In the genomic region with DNA sequence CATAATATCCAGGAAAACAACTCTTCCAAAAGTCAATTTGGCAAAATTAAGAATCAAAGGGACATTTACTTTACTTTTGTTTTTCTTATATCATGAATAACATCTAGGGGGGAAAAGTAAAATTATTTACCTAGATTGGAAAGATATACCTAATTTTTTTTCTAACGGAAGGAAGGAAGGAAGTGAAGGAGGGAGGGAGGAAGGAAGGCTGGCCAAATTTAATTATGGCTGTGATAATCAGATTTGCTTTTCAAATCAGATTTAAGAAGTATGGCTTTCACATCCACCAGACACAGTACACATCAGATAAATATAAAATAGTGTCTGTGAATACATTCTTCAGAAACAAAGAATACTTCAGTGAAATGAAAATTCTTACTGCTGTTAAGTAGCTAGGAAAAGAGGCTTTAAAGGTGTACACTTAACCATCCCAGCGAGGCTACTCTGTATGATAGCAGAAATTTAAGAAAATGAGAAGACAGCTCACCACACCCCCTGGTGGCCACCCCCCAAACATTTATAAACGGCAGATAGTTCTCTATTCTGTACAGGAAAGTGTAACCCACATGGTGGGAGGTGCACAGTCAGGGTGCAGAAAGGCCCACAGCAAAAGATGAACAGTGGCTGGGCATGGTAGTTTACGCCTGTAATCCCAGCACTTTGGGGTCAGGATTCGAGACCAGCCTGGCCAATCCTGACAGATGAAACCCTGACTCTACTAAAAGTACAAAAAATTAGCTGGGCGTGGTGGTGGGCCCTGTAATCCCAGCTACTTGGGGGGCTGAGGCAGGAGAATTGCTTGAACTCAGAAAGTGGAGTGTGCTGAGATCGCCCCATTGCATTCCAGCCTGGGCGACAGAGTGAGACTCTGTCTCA, we compare ENCODE assay signal across 8 cellular contexts.
DNase-seq lines count a peak whose midpoint lies in the region; ATAC-seq and TF ChIP-seq lines count a peak whose summit lies in the region.

No MANE protein-coding gene starts in this region.

- H3F3A ChIP-seq in DOHH2 (ENCODE audit: control insufficient read depth, insufficient read depth), result no peaks in the 10 kb centered on the region
- no peaks in the 10 kb centered on the region for H3F3A ChIP-seq in PC-9 (ENCODE audit: insufficient read depth, low read depth)

- no peak overlapping the region for H3K4me3 Mint-ChIP-seq in nephron progenitor cell

- H3K9me2 ChIP-seq in DOHH2 (replicated peaks; ENCODE audit: control insufficient read depth, low read length), result no peaks in the 10 kb centered on the region
- H3K9me2 ChIP-seq in PC-9 (ENCODE audit: insufficient read depth), result no peaks in the 10 kb centered on the region

- peak; percentile 43 for DNase-seq in HPDE6-E6E7 (ENCODE audit: extremely low spot score)
- DNase-seq in PC-9, result peak; percentile 40 to 60
- DNase-seq in activated T-cell treated with anti-CD3 and anti-CD28 coated beads for 4 hours, result peak; percentile 82
- DNase-seq in esophagus squamous epithelium (lab: John Stamatoyannopoulos, UW), result peak; percentile 24
- peak; percentile 75 for DNase-seq in nephron progenitor cell
- peak; percentile 82 for DNase-seq in stimulated activated naive CD8-positive, alpha-beta T cell treated with anti-CD3 and anti-CD28 coated beads, Interleukin-15, Interleukin-2, amounts not matched to agents 100 U/mL and 50 U/mL, for 24 hours

- H3K4me1 ChIP-seq in DOHH2 (ENCODE audit: control insufficient read depth, low read length) (peaks cover 10% of the 10 kb centered on the region), PC-9 (replicated peaks; ENCODE audit: insufficient read depth) (peaks cover 1% of the 10 kb centered on the region), esophagus squamous epithelium (peaks cover 0 to 9% (median 0%) of the 10 kb centered on the region in 3 donors)

- H3K27ac Mint-ChIP-seq in nephron progenitor cell, result no peak overlapping the region

- WGBS in esophagus squamous epithelium, 2 donors, result 36 to 48% methylated on average over 6 to 7 of the region's 8 CpGs

- peak; percentile 85 for TF ChIP-seq CTCF in DOHH2 (IDR thresholded peaks at IDR 0.05; ENCODE audit: low read depth, low read length, poor library complexity, severe bottlenecking)
- peak; percentile 85 for TF ChIP-seq CTCF in PC-9 (conservative IDR thresholded peaks at IDR 0.05)
- TF ChIP-seq CTCF in esophagus squamous epithelium (IDR thresholded peaks at IDR 0.05), result peak; percentile 76 to 85 (median 83)
- peak; percentile 82 for TF ChIP-seq CTCF in nephron progenitor cell (IDR thresholded peaks at IDR 0.05)

- ATAC-seq in stimulated activated naive CD8-positive, alpha-beta T cell treated with anti-CD3 and anti-CD28 coated beads, Interleukin-15, Interleukin-2, amounts not matched to agents 100 U/mL and 50 U/mL, for 24 hours, result peak; percentile 99
- no peak for ATAC-seq in HG02763 (IDR thresholded peaks at IDR 0.05; ENCODE audit: unreplicated experiment)

- H3K79me2 ChIP-seq in DOHH2 (ENCODE audit: control insufficient read depth, low read length) (no peaks in the 10 kb centered on the region), PC-9 (ENCODE audit: low read depth) (no peaks in the 10 kb centered on the region)

- 0 out of 2 replicates have a peak, but pooled peaks cover 8% of the 10 kb centered on the region for H3K36me3 ChIP-seq in DOHH2 (ENCODE audit: control insufficient read depth, low read length)
- no peaks in the 10 kb centered on the region for H3K36me3 ChIP-seq in PC-9 (ENCODE audit: low read depth)
- peaks cover 0 to 5% (median 0%) of the 10 kb centered on the region in 3 donors for H3K36me3 ChIP-seq in esophagus squamous epithelium

- POLR2A ChIA-PET in PC-9 (lab: Charles Lee; ENCODE audit: unreplicated experiment), result interaction anchor here (0.6 kb wide), 2 partner anchors 62 to 98 kb away, joined by 9 to 37 read pairs; no protein-coding TSS in a partner anchor

- H3K9me3 Mint-ChIP-seq in nephron progenitor cell, result no peaks in the 10 kb centered on the region

- H3K36me3 Mint-ChIP-seq in nephron progenitor cell (ENCODE audit: low read depth), result peaks cover 15% of the 10 kb centered on the region

- TF ChIP-seq POLR2A in esophagus squamous epithelium (IDR thresholded peaks at IDR 0.05), result no peak

- H4K20me1 ChIP-seq in DOHH2 (ENCODE audit: control insufficient read depth, insufficient read depth, low read depth, low read length), result no peaks in the 10 kb centered on the region
- no peaks in the 10 kb centered on the region; the same call in 1 of the 2 replicates for H4K20me1 ChIP-seq in PC-9 (ENCODE audit: insufficient read depth)

- intact Hi-C loops in PC-9 (cut with micrococcal nuclease; ENCODE audit: unreplicated experiment), result loop anchor here (1.0 to 2.0 kb wide), 2 partner anchors 68 to 140 kb away; no protein-coding TSS in a partner anchor
- intact Hi-C loops in esophagus squamous epithelium (cut with DNase I), result loop anchor here (10.0 kb wide), 1 partner anchor 164 kb away; no protein-coding TSS in a partner anchor

- CTCF ChIA-PET in PC-9 (lab: Charles Lee), result interaction anchor here (0.6 to 2.5 kb wide), 7 partner anchors 18 to 410 kb away, joined by 3 to 22 read pairs (median 6); no protein-coding TSS in a partner anchor

- H3K4me2 ChIP-seq in DOHH2 (ENCODE audit: low read length) (peak overlapping the region; percentile 55), PC-9 (no peak overlapping the region)

- no peaks in the 10 kb centered on the region for H3K27me3 Mint-ChIP-seq in nephron progenitor cell (ENCODE audit: low read depth, poor library complexity)

- BruUV-seq in PC-9 (replicated peaks; lab: Mats Ljungman, UMichigan), result no TSS peak

- H3K4me3 ChIP-seq in DOHH2 (ENCODE audit: low read length) (peak overlapping the region; percentile 19), PC-9 (no peak overlapping the region), esophagus squamous epithelium (no peak overlapping the region)

- no peaks in the 10 kb centered on the region for H3K9me3 ChIP-seq in DOHH2 (ENCODE audit: control insufficient read depth, insufficient read depth, low read length)
- H3K9me3 ChIP-seq in PC-9 (ENCODE audit: insufficient read depth, low read depth), result no peaks in the 10 kb centered on the region
- H3K9me3 ChIP-seq in esophagus squamous epithelium, result no peaks in the 10 kb centered on the region

- peak overlapping the region; percentile 18; the same call in 1 of the 2 replicates for H3K27ac ChIP-seq in DOHH2 (ENCODE audit: low read depth, low read length)
- H3K27ac ChIP-seq in PC-9, result no peak overlapping the region
- H3K27ac ChIP-seq in esophagus squamous epithelium, result no peak overlapping the region

- no peak overlapping the region for H2AFZ ChIP-seq in PC-9

- no peaks in the 10 kb centered on the region for H3K27me3 ChIP-seq in DOHH2 (ENCODE audit: control insufficient read depth, low read length)
- H3K27me3 ChIP-seq in PC-9 (ENCODE audit: insufficient read depth, low read depth), result no peaks in the 10 kb centered on the region
- H3K27me3 ChIP-seq in esophagus squamous epithelium, result no peaks in the 10 kb centered on the region

- H3K4me1 Mint-ChIP-seq in nephron progenitor cell, result no peaks in the 10 kb centered on the region

Comparison
In these comparisons a context has a peak if more than half of its experiments do, and no peak if none do; other contexts are left out.
1. DNase-seq: peak in every context shown above with its lines; median percentile 82 in activated T-cell treated with anti-CD3 and anti-CD28 coated beads for 4 hours; 82 in stimulated activated naive CD8-positive, alpha-beta T cell treated with anti-CD3 and anti-CD28 coated beads, Interleukin-15, Interleukin-2, amounts not matched to agents 100 U/mL and 50 U/mL, for 24 hours; 75 in nephron progenitor cell; 50 in PC-9; 43 in HPDE6-E6E7; 24 in esophagus squamous epithelium.